Comparison of ENCODE assay signal across 8 cellular contexts in the genomic region with DNA sequence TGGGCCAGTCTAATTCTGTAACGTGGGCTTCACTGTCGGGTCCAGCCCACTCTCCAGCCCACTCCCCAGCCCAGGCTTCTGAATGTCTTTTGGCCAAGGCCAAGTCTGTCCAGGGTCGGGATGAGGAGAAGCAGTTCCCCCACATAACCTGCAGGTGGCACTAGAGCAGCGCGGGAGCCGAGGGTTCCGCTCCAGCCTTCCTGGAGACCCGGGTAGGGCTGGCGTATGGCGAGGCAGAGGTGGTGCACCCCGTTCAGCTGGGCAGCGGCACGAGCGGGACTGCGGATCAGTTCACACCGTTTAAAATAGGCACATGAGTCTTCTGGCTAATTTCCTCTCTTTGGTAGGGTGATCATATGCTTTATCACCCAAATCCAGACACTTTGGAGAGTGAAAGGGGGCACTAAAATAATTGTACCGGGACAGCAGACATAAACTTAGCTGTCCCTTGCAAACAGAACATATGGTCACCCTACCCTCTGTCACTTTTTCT.
DNase-seq lines count a peak whose midpoint lies in the region; ATAC-seq, FAIRE-seq and TF ChIP-seq lines count a peak whose summit lies in the region.

No MANE protein-coding gene starts in this region.

- no peak for TF ChIP-seq EP300 in upper lobe of left lung (IDR thresholded peaks at IDR 0.05)

- WGBS in pancreas, 2 donors, result 4% methylated on average over 17 of the region's 17 CpGs
- WGBS in upper lobe of left lung, 2 donors, result 4 to 5% methylated on average over 13 to 17 of the region's 17 CpGs

- TF ChIP-seq CTCF in CD4-positive, alpha-beta T cell (IDR thresholded peaks at IDR 0.05), result peak; percentile 66
- TF ChIP-seq CTCF in foreskin keratinocyte (conservative IDR thresholded peaks at IDR 0.05) (peak; percentile 85), pancreas (IDR thresholded peaks at IDR 0.05) (peak; percentile 76 to 92 (median 88)), upper lobe of left lung (IDR thresholded peaks at IDR 0.05) (peak; percentile 69 to 83 (median 76))

- FAIRE-seq in pancreas (lab: Jason Lieb, UNC), result no peak

- H3K27ac Mint-ChIP-seq in CD4-positive, alpha-beta T cell, result no peak overlapping the region

- POLR2A ChIA-PET in CD4-positive, alpha-beta T cell (lab: Charles Lee), result no interaction called here

- no peak overlapping the region for H3K27ac ChIP-seq in CD4-positive, alpha-beta T cell (ENCODE audit: low read depth, low read length)
- no peak overlapping the region for H3K27ac ChIP-seq in foreskin keratinocyte
- H3K27ac ChIP-seq in pancreas, result no peak overlapping the region
- H3K27ac ChIP-seq in upper lobe of left lung, result no peak overlapping the region

- no peaks in the 10 kb centered on the region for H3K36me3 Mint-ChIP-seq in CD4-positive, alpha-beta T cell (ENCODE audit: low read depth)

- H3K4me3 Mint-ChIP-seq in CD4-positive, alpha-beta T cell, result no peak overlapping the region

- H3K4me1 ChIP-seq in foreskin keratinocyte (no peaks in the 10 kb centered on the region), pancreas (no peaks in the 10 kb centered on the region), upper lobe of left lung (peaks cover 0 to 6% (median 3%) of the 10 kb centered on the region in 4 donors)

- ATAC-seq in CD4-positive, alpha-beta T cell (ENCODE audit: poor library complexity), result no peak
- ATAC-seq in GM19372 (IDR thresholded peaks at IDR 0.05; ENCODE audit: low read depth, unreplicated experiment) (peak; percentile 91), foreskin keratinocyte (peak; percentile 98), pancreas (peak; percentile 83 to 100 (median 100)), upper lobe of left lung (ENCODE audit: low FRiP score in 2 of 2) (peak; percentile 92 to 95)

- intact Hi-C loops in CD4-positive, alpha-beta T cell (cut with DNase I, micrococcal nuclease), result no loop called here
- intact Hi-C loops in pancreas (cut with DNase I), result no loop called here

- H3K27me3 ChIP-seq in CD4-positive, alpha-beta T cell (ENCODE audit: control insufficient read depth, insufficient read depth, low read length), result no peaks in the 10 kb centered on the region
- peaks cover 5% of the 10 kb centered on the region for H3K27me3 ChIP-seq in foreskin keratinocyte
- H3K27me3 ChIP-seq in pancreas, result no peaks in the 10 kb centered on the region
- no peaks in the 10 kb centered on the region for H3K27me3 ChIP-seq in upper lobe of left lung

- peaks cover 62% of the 10 kb centered on the region for H3K27me3 Mint-ChIP-seq in CD4-positive, alpha-beta T cell

- CTCF ChIA-PET in CD4-positive, alpha-beta T cell (lab: Charles Lee), result no interaction called here

- no peak for TF ChIP-seq POLR2A in upper lobe of left lung (IDR thresholded peaks at IDR 0.05)

- DNase-seq in CD4-positive, alpha-beta T cell, result peak; percentile 8 to 51 (median 24)
- DNase-seq in HK-2 (ENCODE audit: unreplicated experiment) (peak; percentile 48), OCI-M1 (lab: John Stamatoyannopoulos, UW) (peak; percentile 75), activated T-helper 1 cell treated with Interleukin-2 at 50 U/mL for 16 hours (ENCODE audit: low read depth) (peak; percentile 26), foreskin keratinocyte (peak in 1 of 2 donors; percentile 22), pancreas (peak; percentile 48 to 89 (median 71)), upper lobe of left lung (peak; percentile 48 to 78)

- H3K9me3 ChIP-seq in CD4-positive, alpha-beta T cell (ENCODE audit: control insufficient read depth, low read length), result no peaks in the 10 kb centered on the region
- no peaks in the 10 kb centered on the region for H3K9me3 ChIP-seq in pancreas
- H3K9me3 ChIP-seq in upper lobe of left lung, result no peaks in the 10 kb centered on the region

- peak overlapping the region in 1 of 4 donors; percentile 26 for H3K4me3 ChIP-seq in pancreas
- H3K4me3 ChIP-seq in upper lobe of left lung, result no peak overlapping the region

- H3K4me1 Mint-ChIP-seq in CD4-positive, alpha-beta T cell (ENCODE audit: low read depth), result no peaks in the 10 kb centered on the region

- H3K36me3 ChIP-seq in pancreas, result no peaks in the 10 kb centered on the region
- no peaks in the 10 kb centered on the region for H3K36me3 ChIP-seq in upper lobe of left lung

- no peaks in the 10 kb centered on the region for H3K9me3 Mint-ChIP-seq in CD4-positive, alpha-beta T cell
